In genomic region chr5:2536632-2537031, GRCh38 we compare ENCODE assay signal across 28 cellular contexts.
"Had no signal": no experiment of that assay in that cellular context is flagged by ENCODE, and none has a peak within 500 bp of the region (broad histone marks: within the 10 kb centered on the region; RNA-seq: fewer than 3 reads in every experiment).

No MANE protein-coding gene starts in this region.

- H3K4me3 ChIP-seq: adrenal gland, breast epithelium, MG63, SK-N-MC had no signal

- H3K27ac ChIP-seq: adrenal gland, breast epithelium, SK-N-MC had no signal

- H3K36me3 ChIP-seq: adrenal gland, breast epithelium, MG63 had no signal

- H3K27me3 ChIP-seq: breast epithelium, MG63 had no signal

- H3K9me3 ChIP-seq: adrenal gland, MG63 had no signal

- H3K4me1 ChIP-seq: adrenal gland, breast epithelium had no signal

- DNase-seq: activated CD4-positive, alpha-beta memory T cell treated with anti-CD3 and anti-CD28 coated beads for 36 hours; activated CD4-positive, alpha-beta T cell treated with anti-CD3 and anti-CD28 coated beads, Interleukin-2, amount 10 ng/mL, durations not matched to agents 7 days and 5 days; activated CD4-positive, CD25-positive, alpha-beta regulatory T cell; activated CD8-positive, alpha-beta memory T cell treated with anti-CD3 and anti-CD28 coated beads for 24 hours; activated naive CD4-positive, alpha-beta T cell treated with anti-CD3 and anti-CD28 coated beads, Interleukin-2, amount 50 U/mL, for 16 hours; activated naive CD8-positive, alpha-beta T cell treated with anti-CD3 and anti-CD28 coated beads, Interleukin-2, amount 10 ng/mL, durations not matched to agents 7 days and 5 days; activated T-cell treated with anti-CD3 and anti-CD28 coated beads, Interleukin-2, amount 50 U/mL, for 48 hours; adrenal gland; anterior cingulate cortex; MG63; MV-4-11; NCI-H1417 treated with DMSO at 0.1 percent for 48 hours; NCI-H1694; NCI-H2029; NCI-H2107; NCI-H345; NCI-H510A; NCI-H526 treated with DMSO at 0.1 percent for 48 hours; NCI-H82; RPMI8226; T-cell; T-helper 2 cell; T1000 had no signal

- ATAC-seq: activated T-helper 17 cell treated with anti-CD3 and anti-CD28 coated beads, Interleukin-2, amount 50 U/mL, for 72 hours; Panc1; Right ventricle myocardium inferior; T-cell had no signal
